In the genomic region with DNA sequence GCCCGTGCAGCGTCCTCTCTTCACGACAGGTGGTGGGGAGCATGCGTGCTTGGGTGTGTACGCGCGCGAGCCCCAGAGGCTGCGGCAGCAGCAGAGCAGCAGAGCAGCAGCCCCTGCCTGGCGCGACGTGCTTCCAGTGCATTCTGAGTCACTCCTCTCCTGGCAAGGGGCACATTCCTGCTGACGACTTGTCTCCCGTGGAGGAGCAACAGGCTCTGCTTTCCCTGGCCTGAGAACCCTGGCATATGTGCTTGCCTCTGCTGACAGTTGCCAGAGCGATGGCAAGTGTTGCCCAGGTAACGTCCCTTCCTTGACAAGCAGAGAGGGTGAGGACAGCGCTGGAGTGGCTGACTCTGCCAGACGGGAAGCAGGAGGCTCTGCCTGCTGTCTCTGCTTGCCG, we compare ENCODE assay signal across 9 cellular contexts.
DNase-seq lines count a peak whose midpoint lies in the region; ATAC-seq and TF ChIP-seq lines count a peak whose summit lies in the region.
"Had no signal": no experiment of that assay in that cellular context is flagged by ENCODE, and none has a peak within 500 bp of the region (broad histone marks: within the 10 kb centered on the region; RNA-seq: fewer than 3 reads in every experiment).

No MANE protein-coding gene starts in this region.

- H3K27me3 ChIP-seq in SK-N-SH (ENCODE audit: insufficient read depth) (no peaks in the 10 kb centered on the region), heart left ventricle (no peaks in the 10 kb centered on the region), smooth muscle cell (ENCODE audit: low read depth) (no peaks in the 10 kb centered on the region)

- ATAC-seq in heart left ventricle (peak; percentile 70 to 96 (median 92)), GM18861 (IDR thresholded peaks at IDR 0.05; ENCODE audit: unreplicated experiment) (no peak), HG03521 (IDR thresholded peaks at IDR 0.05; ENCODE audit: unreplicated experiment) (no peak), WTC11 (no peak)
- no peak for ATAC-seq in activated T-cell treated with anti-CD3 and anti-CD28 coated beads, Interleukin-2, amount 50 U/mL, for 4 hours

- peak overlapping the region; percentile 70 for H3K9ac ChIP-seq in SK-N-SH
- H3K9ac ChIP-seq in smooth muscle cell (ENCODE audit: low read depth): peak overlapping the region; percentile 85

- H3K4me1 ChIP-seq in SK-N-SH (ENCODE audit: control insufficient read depth in 1 of 2, insufficient read depth in 2 of 2, low read depth in 1 of 2, low read length in 1 of 2) (peaks cover 7 to 37% of the 10 kb centered on the region in 2 experiments; a peak in 1 of 4 replicates), heart left ventricle (peaks cover 0 to 14% (median 5%) of the 10 kb centered on the region in 12 donors), smooth muscle cell (ENCODE audit: low read depth) (peaks cover 18% of the 10 kb centered on the region)

- no peaks in the 10 kb centered on the region for H3K9me3 ChIP-seq in SK-N-SH
- H3K9me3 ChIP-seq in heart left ventricle: no peaks in the 10 kb centered on the region
- H3K9me3 ChIP-seq in smooth muscle cell (replicated peaks; ENCODE audit: low read depth): no peaks in the 10 kb centered on the region

- no peaks in the 10 kb centered on the region for H3K27me3 Mint-ChIP-seq in activated T-cell treated with anti-CD3 and anti-CD28 coated beads, Interleukin-2, amount 50 U/mL, for 4 hours (ENCODE audit: low read depth)
- H3K27me3 Mint-ChIP-seq in WTC11 (ENCODE audit: low read depth): no peaks in the 10 kb centered on the region
- H3K27me3 Mint-ChIP-seq: activated naive CD4-positive, alpha-beta T cell treated with anti-CD3 and anti-CD28 coated beads, Interleukin-2, amount 50 U/mL, for 24 hours had no signal

- peak in 1 of 2 experiments; percentile 27; a peak in 1 of 4 replicates for TF ChIP-seq EP300 in SK-N-SH (IDR thresholded peaks at IDR 0.05; ENCODE audit: borderline replicate concordance in 1 of 2, low read depth in 1 of 2, low read length in 1 of 2)

- no peak for TF ChIP-seq POLR2A in heart left ventricle (IDR thresholded peaks at IDR 0.05)

- DNase-seq in HPDE6-E6E7 (ENCODE audit: extremely low spot score) (peak; percentile 32), SK-N-SH (peak; percentile 79), heart left ventricle (peak; percentile 35 to 93 (median 75)), smooth muscle cell (lab: John Stamatoyannopoulos, UW; ENCODE audit: unreplicated experiment) (peak; percentile 28), WTC11 (ENCODE audit: low spot score) (no peak)
- DNase-seq in activated T-cell treated with anti-CD3 and anti-CD28 coated beads, Interleukin-2, amount 50 U/mL, for 4 hours: no peak

- H3F3A ChIP-seq in SK-N-SH (replicated peaks; ENCODE audit: insufficient read depth) (peaks cover 5% of the 10 kb centered on the region), smooth muscle cell (ENCODE audit: low read depth) (peaks cover 14% of the 10 kb centered on the region)

- no peak for TF ChIP-seq CTCF in SK-N-SH (IDR thresholded peaks at IDR 0.05)
- TF ChIP-seq CTCF in heart left ventricle (IDR thresholded peaks at IDR 0.05): no peak
- no peak for TF ChIP-seq CTCF in smooth muscle cell (IDR thresholded peaks at IDR 0.05; ENCODE audit: borderline replicate concordance, insufficient read depth, poor library complexity, severe bottlenecking)
- TF ChIP-seq CTCF in WTC11 (IDR thresholded peaks at IDR 0.05): no peak

- H3K27ac Mint-ChIP-seq in WTC11: no peak overlapping the region
- H3K27ac Mint-ChIP-seq: activated naive CD4-positive, alpha-beta T cell treated with anti-CD3 and anti-CD28 coated beads, Interleukin-2, amount 50 U/mL, for 24 hours had no signal

- H2AFZ ChIP-seq in SK-N-SH (ENCODE audit: low read depth) (no peak overlapping the region), smooth muscle cell (ENCODE audit: low read depth) (no peak overlapping the region)

- 55% methylated on average over 10 of the region's 19 CpGs for WGBS in SK-N-SH (ENCODE audit: low lambda C conversion rate)
- 39 to 55% (median 47%) methylated on average over 15 to 19 of the region's 19 CpGs for WGBS in heart left ventricle, 4 donors
- 28% methylated on average over 19 of the region's 19 CpGs for WGBS in smooth muscle cell (ENCODE audit: low lambda C conversion rate)

- H3K4me2 ChIP-seq in SK-N-SH (peak overlapping the region; percentile 62), smooth muscle cell (peak overlapping the region; percentile 79)

- H4K20me1 ChIP-seq in SK-N-SH (ENCODE audit: insufficient read depth): peaks cover 3% of the 10 kb centered on the region; the same call in 1 of the 2 replicates
- peaks cover 10% of the 10 kb centered on the region for H4K20me1 ChIP-seq in smooth muscle cell (ENCODE audit: low read depth)

- H3K79me2 ChIP-seq in SK-N-SH (ENCODE audit: insufficient read depth) (peaks cover 6% of the 10 kb centered on the region; the same call in 1 of the 2 replicates), smooth muscle cell (ENCODE audit: low read depth) (peaks cover 46% of the 10 kb centered on the region)

- 0 out of 4 replicates have a peak overlapping the region, but pooled peaks of 1 of the 2 experiments have one; percentile 44 for H3K4me3 ChIP-seq in SK-N-SH (ENCODE audit: low read depth in 2 of 2, low read length in 1 of 2)
- H3K4me3 ChIP-seq in heart left ventricle: peak overlapping the region in 5 of 12 donors; percentile 0 to 26 (median 12)
- peak overlapping the region; percentile 38 for H3K4me3 ChIP-seq in smooth muscle cell

- intact Hi-C loops in heart left ventricle (cut with DNase I): no loop called here

- CTCF ChIA-PET in SK-N-SH (lab: Yijun Ruan, JAX) (interaction anchor here (1.1 kb wide), 1 partner anchor 52 kb away, joined by 3 read pairs; no protein-coding TSS in a partner anchor), WTC11 (lab: Charles Lee) (no interaction called here)

- H3K9me2 ChIP-seq in SK-N-SH: no peaks in the 10 kb centered on the region

- H3K9me3 Mint-ChIP-seq in activated T-cell treated with anti-CD3 and anti-CD28 coated beads, Interleukin-2, amount 50 U/mL, for 4 hours: no peaks in the 10 kb centered on the region
- H3K9me3 Mint-ChIP-seq in WTC11: no peaks in the 10 kb centered on the region
- H3K9me3 Mint-ChIP-seq: activated naive CD4-positive, alpha-beta T cell treated with anti-CD3 and anti-CD28 coated beads, Interleukin-2, amount 50 U/mL, for 24 hours had no signal

- peak overlapping the region; percentile 54 to 86 for H3K27ac ChIP-seq in SK-N-SH (ENCODE audit: low read depth in 2 of 2, low read length in 1 of 2)
- H3K27ac ChIP-seq in heart left ventricle: peak overlapping the region in 1 of 12 donors; percentile 71
- peak overlapping the region; percentile 96 for H3K27ac ChIP-seq in smooth muscle cell (ENCODE audit: low read depth)

- TF ChIP-seq RAD21 in SK-N-SH (IDR thresholded peaks at IDR 0.05; ENCODE audit: low read length): no peak

- peaks cover 12% of the 10 kb centered on the region for H3K4me1 Mint-ChIP-seq in activated T-cell treated with anti-CD3 and anti-CD28 coated beads, Interleukin-2, amount 50 U/mL, for 4 hours (ENCODE audit: low read depth)
- peaks cover 24% of the 10 kb centered on the region for H3K4me1 Mint-ChIP-seq in WTC11

- H3K4me3 Mint-ChIP-seq in activated T-cell treated with anti-CD3 and anti-CD28 coated beads, Interleukin-2, amount 50 U/mL, for 4 hours: no peak overlapping the region
- no peak overlapping the region for H3K4me3 Mint-ChIP-seq in WTC11
- H3K4me3 Mint-ChIP-seq: activated naive CD4-positive, alpha-beta T cell treated with anti-CD3 and anti-CD28 coated beads, Interleukin-2, amount 50 U/mL, for 24 hours had no signal

- H3K36me3 Mint-ChIP-seq in activated T-cell treated with anti-CD3 and anti-CD28 coated beads, Interleukin-2, amount 50 U/mL, for 4 hours (ENCODE audit: insufficient read depth): peaks cover 8% of the 10 kb centered on the region
- H3K36me3 Mint-ChIP-seq in WTC11: no peaks in the 10 kb centered on the region

- POLR2A ChIA-PET in SK-N-SH (lab: Yijun Ruan, JAX) (no interaction called here), WTC11 (lab: Charles Lee) (no interaction called here)

- H3K36me3 ChIP-seq in SK-N-SH (replicated peaks in 1 of 2; ENCODE audit: control insufficient read depth in 1 of 2, insufficient read depth in 2 of 2, low read length in 1 of 2) (no peaks in the 10 kb centered on the region), heart left ventricle (peaks cover 0 to 13% (median 0%) of the 10 kb centered on the region in 9 donors), smooth muscle cell (ENCODE audit: low read depth) (no peaks in the 10 kb centered on the region)

TF ChIP-seq in SK-N-SH, 30 proteins besides CTCF, POLR2A, EP300 and RAD21 (continues in another document):
- TF ChIP-seq, protein P1, sequence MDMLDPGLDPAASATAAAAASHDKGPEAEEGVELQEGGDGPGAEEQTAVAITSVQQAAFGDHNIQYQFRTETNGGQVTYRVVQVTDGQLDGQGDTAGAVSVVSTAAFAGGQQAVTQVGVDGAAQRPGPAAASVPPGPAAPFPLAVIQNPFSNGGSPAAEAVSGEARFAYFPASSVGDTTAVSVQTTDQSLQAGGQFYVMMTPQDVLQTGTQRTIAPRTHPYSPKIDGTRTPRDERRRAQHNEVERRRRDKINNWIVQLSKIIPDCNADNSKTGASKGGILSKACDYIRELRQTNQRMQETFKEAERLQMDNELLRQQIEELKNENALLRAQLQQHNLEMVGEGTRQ (IDR thresholded peaks at IDR 0.05; ENCODE audit: borderline replicate concordance, low read depth, low read length): no peak
- TF ChIP-seq ELF1 (IDR thresholded peaks at IDR 0.05): no peak
- TF ChIP-seq, protein P2, sequence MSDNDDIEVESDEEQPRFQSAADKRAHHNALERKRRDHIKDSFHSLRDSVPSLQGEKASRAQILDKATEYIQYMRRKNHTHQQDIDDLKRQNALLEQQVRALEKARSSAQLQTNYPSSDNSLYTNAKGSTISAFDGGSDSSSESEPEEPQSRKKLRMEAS (IDR thresholded peaks at IDR 0.05; ENCODE audit: low read depth): peak; percentile 78; the same call in 1 of the 2 replicates
- no peak for TF ChIP-seq EZH2phosphoT487 (IDR thresholded peaks at IDR 0.05; ENCODE audit: borderline replicate concordance, low read depth)

TF ChIP-seq in WTC11, 78 proteins besides CTCF, POLR2A, EP300 and RAD21 (continues in another document):
- TF ChIP-seq, protein P3, sequence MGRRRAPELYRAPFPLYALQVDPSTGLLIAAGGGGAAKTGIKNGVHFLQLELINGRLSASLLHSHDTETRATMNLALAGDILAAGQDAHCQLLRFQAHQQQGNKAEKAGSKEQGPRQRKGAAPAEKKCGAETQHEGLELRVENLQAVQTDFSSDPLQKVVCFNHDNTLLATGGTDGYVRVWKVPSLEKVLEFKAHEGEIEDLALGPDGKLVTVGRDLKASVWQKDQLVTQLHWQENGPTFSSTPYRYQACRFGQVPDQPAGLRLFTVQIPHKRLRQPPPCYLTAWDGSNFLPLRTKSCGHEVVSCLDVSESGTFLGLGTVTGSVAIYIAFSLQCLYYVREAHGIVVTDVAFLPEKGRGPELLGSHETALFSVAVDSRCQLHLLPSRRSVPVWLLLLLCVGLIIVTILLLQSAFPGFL (CRISPR knock-in tag; IDR thresholded peaks at IDR 0.05; ENCODE audit: borderline replicate concordance): no peak

Comparison
In these comparisons a context has a peak if more than half of its experiments do, and no peak if none do; other contexts are left out.
1. DNase-seq: peak in HPDE6-E6E7 (single experiment), SK-N-SH (single experiment), heart left ventricle (5 of 5) and smooth muscle cell (single experiment); none in activated T-cell treated with anti-CD3 and anti-CD28 coated beads, Interleukin-2, amount 50 U/mL, for 4 hours (single experiment) and WTC11 (single experiment).
2. ATAC-seq: peak in heart left ventricle (4 of 4); none in GM18861 (single experiment), activated T-cell treated with anti-CD3 and anti-CD28 coated beads, Interleukin-2, amount 50 U/mL, for 4 hours (0 of 2), HG03521 (single experiment) and WTC11 (single experiment).